Comparison of ENCODE assay signal across 10 cellular contexts in genomic region chr4:3302786-3303444, GRCh38. TPM values are rescaled to one million over a fixed set of nuclear protein-coding genes. Genes with fewer than 3 reads are reported as not detected.
DNase-seq lines count a peak whose midpoint lies in the region; ATAC-seq and TF ChIP-seq lines count a peak whose summit lies in the region.
"Had no signal": no experiment of that assay in that cellular context is flagged by ENCODE, and none has a peak within 500 bp of the region (broad histone marks: within the 10 kb centered on the region; RNA-seq: fewer than 3 reads in every experiment).

No MANE protein-coding gene starts in this region.

- no peak overlapping the region for H2AFZ ChIP-seq in OCI-LY3 (ENCODE audit: low read depth, low read length)

- H3K9me3 Mint-ChIP-seq in activated CD8-positive, alpha-beta memory T cell treated with anti-CD3 and anti-CD28 coated beads, Interleukin-2, amount 10 ng/mL, durations not matched to agents 7 days and 5 days (ENCODE audit: low read depth) = no peaks in the 10 kb centered on the region
- H3K9me3 Mint-ChIP-seq in stimulated activated naive B cell treated with anti-CD40 and anti-IgM and Interleukin-4, amounts not matched to agents 10 μg/mL and 1 μg/mL and 100 μg/mL, for 72 hours = no peaks in the 10 kb centered on the region

- CTCF ChIA-PET in activated CD8-positive, alpha-beta memory T cell treated with anti-CD3 and anti-CD28 coated beads, Interleukin-2, amount 10 ng/mL, durations not matched to agents 7 days and 5 days (lab: Charles Lee) = interaction anchor here (1.1 to 1.2 kb wide), 2 partner anchors 12 to 141 kb away, joined by 4 read pairs; no protein-coding TSS in a partner anchor

- TF ChIP-seq CTCF in OCI-LY3 (IDR thresholded peaks at IDR 0.05; ENCODE audit: low read depth, low read length) = no peak
- TF ChIP-seq CTCF in colonic mucosa (IDR thresholded peaks at IDR 0.05) = no peak

- H3K36me3 ChIP-seq in OCI-LY3 (replicated peaks; ENCODE audit: low read depth, low read length) (no peaks in the 10 kb centered on the region), colonic mucosa (no peaks in the 10 kb centered on the region)

- peaks cover 53% of the 10 kb centered on the region for H3K27me3 Mint-ChIP-seq in activated CD8-positive, alpha-beta memory T cell treated with anti-CD3 and anti-CD28 coated beads, Interleukin-2, amount 10 ng/mL, durations not matched to agents 7 days and 5 days
- peaks cover 5% of the 10 kb centered on the region in 2 donors for H3K27me3 Mint-ChIP-seq in stimulated activated naive B cell treated with anti-CD40 and anti-IgM and Interleukin-4, amounts not matched to agents 10 μg/mL and 1 μg/mL and 100 μg/mL, for 72 hours

- peak overlapping the region; percentile 65 for H3K27ac Mint-ChIP-seq in activated CD8-positive, alpha-beta memory T cell treated with anti-CD3 and anti-CD28 coated beads, Interleukin-2, amount 10 ng/mL, durations not matched to agents 7 days and 5 days
- peak overlapping the region; percentile 92 for H3K27ac Mint-ChIP-seq in stimulated activated naive B cell treated with anti-CD40 and anti-IgM and Interleukin-4, amounts not matched to agents 10 μg/mL and 1 μg/mL and 100 μg/mL, for 72 hours

- H3K27ac ChIP-seq in OCI-LY3 (ENCODE audit: low read length) = no peak overlapping the region
- no peak overlapping the region for H3K27ac ChIP-seq in colonic mucosa

- no peak overlapping the region for H3K4me3 ChIP-seq in OCI-LY3 (ENCODE audit: low read length)
- H3K4me3 ChIP-seq in colonic mucosa = no peak overlapping the region

- no peaks in the 10 kb centered on the region for H3K9me3 ChIP-seq in OCI-LY3 (ENCODE audit: insufficient read depth, low read length)
- no peaks in the 10 kb centered on the region for H3K9me3 ChIP-seq in colonic mucosa

- peak overlapping the region; percentile 59 for H3K4me3 Mint-ChIP-seq in activated CD8-positive, alpha-beta memory T cell treated with anti-CD3 and anti-CD28 coated beads, Interleukin-2, amount 10 ng/mL, durations not matched to agents 7 days and 5 days
- peak overlapping the region; percentile 66 to 73 for H3K4me3 Mint-ChIP-seq in stimulated activated naive B cell treated with anti-CD40 and anti-IgM and Interleukin-4, amounts not matched to agents 10 μg/mL and 1 μg/mL and 100 μg/mL, for 72 hours

- peak overlapping the region; percentile 13 for H3K4me2 ChIP-seq in OCI-LY3 (ENCODE audit: low read length)

- no peaks in the 10 kb centered on the region for H3K79me2 ChIP-seq in OCI-LY3 (ENCODE audit: low read length)

- H3K27me3 ChIP-seq in OCI-LY3 (ENCODE audit: low read depth, low read length) (peaks cover 25% of the 10 kb centered on the region), colonic mucosa (no peaks in the 10 kb centered on the region)

- intact Hi-C loops in colonic mucosa (cut with DNase I) = no loop called here

- H3K4me1 ChIP-seq in OCI-LY3 (ENCODE audit: low read length) = peaks cover 23% of the 10 kb centered on the region
- peaks cover 6% of the 10 kb centered on the region for H3K4me1 ChIP-seq in colonic mucosa

- H3K9ac ChIP-seq in OCI-LY3 (ENCODE audit: low read length) = no peak overlapping the region
- H3K9ac ChIP-seq in colonic mucosa (ENCODE audit: low read depth in 2 of 2, low read length in 2 of 2) = no peak overlapping the region

- DNase-seq in activated CD8-positive, alpha-beta memory T cell treated with anti-CD3 and anti-CD28 coated beads, Interleukin-2, amount 10 ng/mL, durations not matched to agents 7 days and 5 days = peak; percentile 77
- DNase-seq in activated CD8-positive, alpha-beta memory T cell treated with anti-CD3 and anti-CD28 coated beads, Interleukin-2, amount 50 U/mL, for 4 hours = no peak
- peak; percentile 17 for DNase-seq in colonic mucosa
- DNase-seq in stimulated activated naive B cell treated with anti-CD40 and anti-IgM and Interleukin-4, amounts not matched to agents 10 μg/mL and 1 μg/mL and 100 μg/mL, for 72 hours = no peak
- DNase-seq in stimulated activated CD4-positive, alpha-beta T cell treated with anti-CD3 and anti-CD28 coated beads, Interleukin-15, amount 100 ng/mL, for 24 hours = no peak
- no peak for DNase-seq in COR-L47 (lab: John Stamatoyannopoulos, UW)
- DNase-seq: glutamatergic neuron, NCI-H1417 had no signal

- H3K4me1 Mint-ChIP-seq in activated CD8-positive, alpha-beta memory T cell treated with anti-CD3 and anti-CD28 coated beads, Interleukin-2, amount 10 ng/mL, durations not matched to agents 7 days and 5 days = peaks cover 34% of the 10 kb centered on the region
- peaks cover 39 to 46% of the 10 kb centered on the region in 2 donors for H3K4me1 Mint-ChIP-seq in stimulated activated naive B cell treated with anti-CD40 and anti-IgM and Interleukin-4, amounts not matched to agents 10 μg/mL and 1 μg/mL and 100 μg/mL, for 72 hours

- peak; percentile 43 for ATAC-seq in activated CD8-positive, alpha-beta memory T cell treated with anti-CD3 and anti-CD28 coated beads, Interleukin-2, amount 10 ng/mL, durations not matched to agents 7 days and 5 days
- ATAC-seq in stimulated activated naive B cell treated with anti-CD40 and anti-IgM and Interleukin-4, amounts not matched to agents 10 μg/mL and 1 μg/mL and 100 μg/mL, for 72 hours (replicated peaks) = peak; percentile 41 to 45
- no peak for ATAC-seq in GM18498 (IDR thresholded peaks at IDR 0.05; ENCODE audit: unreplicated experiment)

- no peaks in the 10 kb centered on the region for H4K20me1 ChIP-seq in OCI-LY3 (ENCODE audit: insufficient read depth, low read length)

- H3K36me3 Mint-ChIP-seq in activated CD8-positive, alpha-beta memory T cell treated with anti-CD3 and anti-CD28 coated beads, Interleukin-2, amount 10 ng/mL, durations not matched to agents 7 days and 5 days = no peaks in the 10 kb centered on the region
- H3K36me3 Mint-ChIP-seq in stimulated activated naive B cell treated with anti-CD40 and anti-IgM and Interleukin-4, amounts not matched to agents 10 μg/mL and 1 μg/mL and 100 μg/mL, for 72 hours = no peaks in the 10 kb centered on the region

RNA-seq across cellular contexts. Expression of gene RGS12, which starts 10.1 kb away (rescaled TPM):
- total RNA-seq in activated CD8-positive, alpha-beta memory T cell treated with anti-CD3 and anti-CD28 coated beads, Interleukin-2, amount 10 ng/mL, durations not matched to agents 7 days and 5 days = 1 to 10 TPM; 2.1 to 5.0 TPM
- total RNA-seq in colonic mucosa = 10 to 100 TPM; 18.0 to 25.7 TPM

RNA-seq across cellular contexts. Expression of gene MSANTD1, which starts 54.0 kb away (rescaled TPM):
- under 1 TPM; 0.73 to 0.82 TPM for total RNA-seq in activated CD8-positive, alpha-beta memory T cell treated with anti-CD3 and anti-CD28 coated beads, Interleukin-2, amount 10 ng/mL, durations not matched to agents 7 days and 5 days
- 1 to 10 TPM in 1 of 2 donors, under 1 TPM in 1; 0.40 to 1.3 TPM for total RNA-seq in colonic mucosa

Comparison
In these comparisons a context has a peak if more than half of its experiments do, and no peak if none do; other contexts are left out.
1. DNase-seq: peak in activated CD8-positive, alpha-beta memory T cell treated with anti-CD3 and anti-CD28 coated beads, Interleukin-2, amount 10 ng/mL, durations not matched to agents 7 days and 5 days (single experiment) and colonic mucosa (single experiment); none in activated CD8-positive, alpha-beta memory T cell treated with anti-CD3 and anti-CD28 coated beads, Interleukin-2, amount 50 U/mL, for 4 hours (single experiment), stimulated activated naive B cell treated with anti-CD40 and anti-IgM and Interleukin-4, amounts not matched to agents 10 μg/mL and 1 μg/mL and 100 μg/mL, for 72 hours (single experiment), stimulated activated CD4-positive, alpha-beta T cell treated with anti-CD3 and anti-CD28 coated beads, Interleukin-15, amount 100 ng/mL, for 24 hours (single experiment) and COR-L47 (single experiment).